ENCODE assay signal across 29 cellular contexts in genomic region chr12:19624000-19624399, GRCh38.
"Had no signal": no experiment of that assay in that cellular context is flagged by ENCODE, and none has a peak within 500 bp of the region (broad histone marks: within the 10 kb centered on the region; RNA-seq: fewer than 3 reads in every experiment).

No MANE protein-coding gene starts in this region.

- H3K4me3 Mint-ChIP-seq: activated CD4-positive, alpha-beta memory T cell treated with anti-CD3 and anti-CD28 coated beads, Interleukin-2, amount 10 ng/mL, durations not matched to agents 7 days and 5 days; activated CD4-positive, alpha-beta T cell treated with anti-CD3 and anti-CD28 coated beads, Interleukin-2, amount 10 ng/mL, durations not matched to agents 7 days and 5 days; activated CD8-positive, alpha-beta memory T cell treated with anti-CD3 and anti-CD28 coated beads, Interleukin-2, amount 10 ng/mL, durations not matched to agents 7 days and 5 days; T-helper 1 cell treated with Interleukin-12 subunit alpha and Interleukin-12 subunit beta and Interleukin-4 antibody, amounts not matched to agents 30 μg/mL and 1 μg/mL, for 36 hours had no signal

- FAIRE-seq: frontal cortex, islet of Langerhans, pancreas, TTC549 had no signal

- H3K36me3 Mint-ChIP-seq: activated CD8-positive, alpha-beta memory T cell treated with anti-CD3 and anti-CD28 coated beads, Interleukin-2, amount 10 ng/mL, durations not matched to agents 7 days and 5 days had no signal

- H3K4me1 Mint-ChIP-seq: activated CD4-positive, alpha-beta memory T cell treated with anti-CD3 and anti-CD28 coated beads, Interleukin-2, amount 10 ng/mL, durations not matched to agents 7 days and 5 days; activated CD4-positive, alpha-beta T cell treated with anti-CD3 and anti-CD28 coated beads, Interleukin-2, amount 10 ng/mL, durations not matched to agents 7 days and 5 days; activated CD8-positive, alpha-beta memory T cell treated with anti-CD3 and anti-CD28 coated beads, Interleukin-2, amount 10 ng/mL, durations not matched to agents 7 days and 5 days had no signal

- H3K4me3 ChIP-seq: ascending aorta, coronary artery, dorsolateral prefrontal cortex, left lung, lower lobe of right lung, pancreas, psoas muscle, sigmoid colon, thoracic aorta, upper lobe of right lung had no signal

- H3K27me3 Mint-ChIP-seq: activated CD4-positive, alpha-beta memory T cell treated with anti-CD3 and anti-CD28 coated beads, Interleukin-2, amount 10 ng/mL, durations not matched to agents 7 days and 5 days; activated CD4-positive, alpha-beta T cell treated with anti-CD3 and anti-CD28 coated beads, Interleukin-2, amount 10 ng/mL, durations not matched to agents 7 days and 5 days; activated CD8-positive, alpha-beta memory T cell treated with anti-CD3 and anti-CD28 coated beads, Interleukin-2, amount 10 ng/mL, durations not matched to agents 7 days and 5 days had no signal

- H3K9me3 ChIP-seq: ascending aorta, left lung, lower lobe of right lung, pancreas, psoas muscle, sigmoid colon, thoracic aorta, upper lobe of right lung had no signal

- H3K9me3 Mint-ChIP-seq: activated CD4-positive, alpha-beta T cell treated with anti-CD3 and anti-CD28 coated beads, Interleukin-2, amount 10 ng/mL, durations not matched to agents 7 days and 5 days; activated naive CD4-positive, alpha-beta T cell treated with anti-CD3 and anti-CD28 coated beads, Interleukin-2, amount 50 U/mL, for 72 hours; activated T-helper 2 cell treated with anti-CD3 and anti-CD28 coated beads, Interferon-gamma antibody, Interleukin-2, Interleukin-4, amounts not matched to agents 10 μg/mL and 5 μg/mL and 100 μg/mL, durations not matched to agents 14 hours and 24 hours and 36 hours; T-helper 1 cell treated with Interleukin-12 subunit alpha and Interleukin-12 subunit beta and Interleukin-4 antibody, amounts not matched to agents 30 μg/mL and 1 μg/mL, for 36 hours had no signal

- ATAC-seq: activated CD8-positive, alpha-beta memory T cell treated with anti-CD3 and anti-CD28 coated beads, Interleukin-2, amount 10 ng/mL, durations not matched to agents 7 days and 5 days; activated naive CD4-positive, alpha-beta T cell treated with anti-CD3 and anti-CD28 coated beads, Interleukin-2, amount 50 U/mL, for 72 hours; lower lobe of right lung; psoas muscle; upper lobe of right lung had no signal

- H3K27ac ChIP-seq: ascending aorta, brain microvascular endothelial cell, coronary artery, left lung, lower lobe of right lung, pancreas, psoas muscle, sigmoid colon, thoracic aorta, upper lobe of right lung had no signal

- H3K27me3 ChIP-seq: ascending aorta, brain microvascular endothelial cell, dorsolateral prefrontal cortex, left lung, pancreas, sigmoid colon, upper lobe of right lung had no signal

- H3K27ac Mint-ChIP-seq: activated CD4-positive, alpha-beta memory T cell treated with anti-CD3 and anti-CD28 coated beads, Interleukin-2, amount 10 ng/mL, durations not matched to agents 7 days and 5 days; activated CD4-positive, alpha-beta T cell treated with anti-CD3 and anti-CD28 coated beads, Interleukin-2, amount 10 ng/mL, durations not matched to agents 7 days and 5 days; activated CD8-positive, alpha-beta memory T cell treated with anti-CD3 and anti-CD28 coated beads, Interleukin-2, amount 10 ng/mL, durations not matched to agents 7 days and 5 days; activated naive CD4-positive, alpha-beta T cell treated with anti-CD3 and anti-CD28 coated beads, Interleukin-2, amount 50 U/mL, for 72 hours; activated T-helper 2 cell treated with anti-CD3 and anti-CD28 coated beads, Interferon-gamma antibody, Interleukin-2, Interleukin-4, amounts not matched to agents 10 μg/mL and 5 μg/mL and 100 μg/mL, durations not matched to agents 14 hours and 24 hours and 36 hours; T-helper 1 cell treated with Interleukin-12 subunit alpha and Interleukin-12 subunit beta and Interleukin-4 antibody, amounts not matched to agents 30 μg/mL and 1 μg/mL, for 36 hours had no signal

- H3K36me3 ChIP-seq: ascending aorta, brain microvascular endothelial cell, left lung, lower lobe of right lung, pancreas, sigmoid colon, thoracic aorta, upper lobe of right lung had no signal

- H3K4me1 ChIP-seq: ascending aorta, left lung, lower lobe of right lung, pancreas, psoas muscle, sigmoid colon had no signal

- DNase-seq: activated CD4-positive, alpha-beta memory T cell treated with anti-CD3 and anti-CD28 coated beads, Interleukin-2, amount 10 ng/mL, durations not matched to agents 7 days and 5 days; activated CD4-positive, alpha-beta T cell treated with anti-CD3 and anti-CD28 coated beads, Interleukin-2, amount 10 ng/mL, durations not matched to agents 7 days and 5 days; activated CD4-positive, CD25-positive, alpha-beta regulatory T cell treated with anti-CD3 and anti-CD28 coated beads, Interleukin-2, amount 50 U/mL, for 72 hours; activated CD8-positive, alpha-beta memory T cell treated with anti-CD3 and anti-CD28 coated beads, Interleukin-2, amount 10 ng/mL, durations not matched to agents 7 days and 5 days; activated T-cell treated with anti-CD3 and anti-CD28 coated beads, Interleukin-2, amount 50 U/mL, for 48 hours; dorsolateral prefrontal cortex; effector memory CD4-positive, alpha-beta T cell; left lung; lower lobe of right lung; mesendoderm; pancreas; psoas muscle; sigmoid colon; stimulated activated CD4-positive, alpha-beta T cell treated with anti-CD3 and anti-CD28 coated beads, Interleukin-15, amount 100 ng/mL, for 24 hours; stimulated activated CD4-positive, alpha-beta T cell treated with anti-CD3 and anti-CD28 coated beads, Interleukin-2, amount 100 ng/mL, for 24 hours; stimulated activated naive CD4-positive, alpha-beta T cell; SW 1271; T-helper 9 cell; upper lobe of right lung had no signal
